Comparison of ENCODE assay signal across 8 cellular contexts in genomic region chr14:51780006-51780692, GRCh38.
DNase-seq lines count a peak whose midpoint lies in the region; ATAC-seq, FAIRE-seq and TF ChIP-seq lines count a peak whose summit lies in the region.

No MANE protein-coding gene starts in this region.

- no peaks in the 10 kb centered on the region for H3K36me3 Mint-ChIP-seq in activated CD4-positive, alpha-beta T cell treated with anti-CD3 and anti-CD28 coated beads, Interleukin-2, amount 10 ng/mL, durations not matched to agents 7 days and 5 days (ENCODE audit: low read depth)

- DNase-seq in CMK (ENCODE audit: low read depth) (peak; percentile 4), NCI-H446 (lab: John Stamatoyannopoulos, UW) (peak; percentile 55 to 81), colonic mucosa (peak; percentile 75), HepG2 (ENCODE audit: low spot score) (peak; percentile 50)
- DNase-seq in activated CD4-positive, alpha-beta T cell treated with anti-CD3 and anti-CD28 coated beads, Interleukin-2, amount 10 ng/mL, durations not matched to agents 7 days and 5 days = peak; percentile 76
- peak; percentile 58 to 64 for DNase-seq in stimulated activated CD4-positive, alpha-beta T cell treated with anti-CD3 and anti-CD28 coated beads, Interleukin-4, amount 100 ng/mL, for 48 hours (ENCODE audit: low read depth in 2 of 2)

- in situ Hi-C loops in HepG2 (cut with HindIII; ENCODE audit: extremely low pct_ligation_motif_present, low pct_unique_long_range_greater_than_20kb) = no loop called here

- H3K27me3 ChIP-seq in colonic mucosa (no peaks in the 10 kb centered on the region), HepG2 (ENCODE audit: control insufficient read depth in 1 of 2, insufficient read depth in 2 of 2, low read length in 2 of 2) (peaks cover 0 to 4% of the 10 kb centered on the region in 2 experiments; a peak in 1 of 5 replicates)

- H3K4me3 ChIP-seq in colonic mucosa = no peak overlapping the region
- no peak overlapping the region for H3K4me3 ChIP-seq in HepG2 (replicated peaks in 1 of 3; ENCODE audit: insufficient read depth in 1 of 3, low read depth in 2 of 3, low read length in 3 of 3)

- no peak overlapping the region for H3K27ac Mint-ChIP-seq in activated CD4-positive, alpha-beta T cell treated with anti-CD3 and anti-CD28 coated beads, Interleukin-2, amount 10 ng/mL, durations not matched to agents 7 days and 5 days

- BruUV-seq in HepG2 (replicated peaks; lab: Mats Ljungman, UMichigan) = no TSS peak

- no peaks in the 10 kb centered on the region for H3K36me3 ChIP-seq in colonic mucosa
- H3K36me3 ChIP-seq in HepG2 (replicated peaks in 1 of 2; ENCODE audit: control insufficient read depth in 1 of 2, insufficient read depth in 2 of 2, low read length in 2 of 2) = no peaks in the 10 kb centered on the region

- no peaks in the 10 kb centered on the region for H3K9me3 Mint-ChIP-seq in activated CD4-positive, alpha-beta T cell treated with anti-CD3 and anti-CD28 coated beads, Interleukin-2, amount 10 ng/mL, durations not matched to agents 7 days and 5 days

- no peak overlapping the region for H2AFZ ChIP-seq in HepG2 (ENCODE audit: low read length)

- H3K27me3 Mint-ChIP-seq in activated CD4-positive, alpha-beta T cell treated with anti-CD3 and anti-CD28 coated beads, Interleukin-2, amount 10 ng/mL, durations not matched to agents 7 days and 5 days = peaks cover 19% of the 10 kb centered on the region

- H3K4me2 ChIP-seq in HepG2 (ENCODE audit: low read depth, low read length) = no peak overlapping the region

- H3K27ac ChIP-seq in colonic mucosa = no peak overlapping the region
- H3K27ac ChIP-seq in HepG2 (ENCODE audit: extremely low read length, insufficient read depth, low read length) = no peak overlapping the region

- CTCF ChIA-PET in activated CD4-positive, alpha-beta T cell treated with anti-CD3 and anti-CD28 coated beads, Interleukin-2, amount 10 ng/mL, durations not matched to agents 7 days and 5 days (lab: Charles Lee) = interaction anchor here (0.7 to 1.4 kb wide), 6 partner anchors 13 to 685 kb away, joined by 3 to 4 read pairs (median 3); partner anchors contain the start of gene TRIM9
- CTCF ChIA-PET in HepG2 (lab: Yijun Ruan, JAX; ENCODE audit: low intra/inter-chr PET ratio, low total read pairs) = interaction anchor here (0.9 to 2.4 kb wide), 3 partner anchors 226 to 497 kb away, joined by 3 to 25 read pairs (median 8); no protein-coding TSS in a partner anchor

- ATAC-seq in HG02642 (IDR thresholded peaks at IDR 0.05; ENCODE audit: poor library complexity, unreplicated experiment) (peak; percentile 66), HepG2 (peak; percentile 83), GM19395 (IDR thresholded peaks at IDR 0.05; ENCODE audit: unreplicated experiment) (no peak)

- H3K4me3 Mint-ChIP-seq in activated CD4-positive, alpha-beta T cell treated with anti-CD3 and anti-CD28 coated beads, Interleukin-2, amount 10 ng/mL, durations not matched to agents 7 days and 5 days = no peak overlapping the region

- POLR2A ChIA-PET in activated CD4-positive, alpha-beta T cell treated with anti-CD3 and anti-CD28 coated beads, Interleukin-2, amount 10 ng/mL, durations not matched to agents 7 days and 5 days (lab: Charles Lee) = no interaction called here
- POLR2A ChIA-PET in HepG2 (lab: Yijun Ruan, JAX) = no interaction called here

- H3K4me1 ChIP-seq in colonic mucosa (no peaks in the 10 kb centered on the region), HepG2 (ENCODE audit: insufficient read depth, low read length) (no peaks in the 10 kb centered on the region)

- H3K79me2 ChIP-seq in HepG2 (ENCODE audit: insufficient read depth, low read length) = no peaks in the 10 kb centered on the region

- TF ChIP-seq POLR2A in HepG2 (IDR thresholded peaks at IDR 0.05; ENCODE audit: insufficient read depth in 1 of 2, low read depth in 2 of 2, low read length in 2 of 2) = no peak

- peak; percentile 85 for TF ChIP-seq CTCF in colonic mucosa (IDR thresholded peaks at IDR 0.05)
- peak; percentile 79 for TF ChIP-seq CTCF in HepG2 (CRISPR knock-in tag; IDR thresholded peaks at IDR 0.05)

- intact Hi-C loops in colonic mucosa (cut with DNase I) (loop anchor here (10.0 kb wide), 1 partner anchor 195 kb away; no protein-coding TSS in a partner anchor), HepG2 (cut with micrococcal nuclease; ENCODE audit: unreplicated experiment) (loop anchor here (1.0 to 5.0 kb wide), 5 partner anchors 225 to 623 kb away; no protein-coding TSS in a partner anchor)

- H4K20me1 ChIP-seq in HepG2 (ENCODE audit: insufficient read depth, low read length) = no peaks in the 10 kb centered on the region

- no peaks in the 10 kb centered on the region for H3K9me3 ChIP-seq in colonic mucosa
- no peaks in the 10 kb centered on the region for H3K9me3 ChIP-seq in HepG2 (ENCODE audit: low read length)

- TF ChIP-seq RAD21 in HepG2 (CRISPR knock-in tag; IDR thresholded peaks at IDR 0.05) = peak; percentile 60; the same call in 1 of the 2 replicates

- no peak for TF ChIP-seq EP300 in HepG2 (IDR thresholded peaks at IDR 0.05; ENCODE audit: low read depth in 2 of 2, low read length in 2 of 2)
- TF ChIP-seq EP300 in HepG2 (CRISPR knock-in tag; IDR thresholded peaks at IDR 0.05; ENCODE audit: borderline replicate concordance) = no peak

- H3K9ac ChIP-seq in colonic mucosa (ENCODE audit: low read depth in 2 of 2, low read length in 2 of 2) (no peak overlapping the region), HepG2 (ENCODE audit: insufficient read depth, low read depth, low read length) (no peak overlapping the region)

- peaks cover 10% of the 10 kb centered on the region for H3K4me1 Mint-ChIP-seq in activated CD4-positive, alpha-beta T cell treated with anti-CD3 and anti-CD28 coated beads, Interleukin-2, amount 10 ng/mL, durations not matched to agents 7 days and 5 days

- peak; percentile 36 for FAIRE-seq in HepG2 (lab: Jason Lieb, UNC)

- 2% methylated on average over 13 of the region's 13 CpGs for WGBS in HepG2 (ENCODE audit: low lambda C conversion rate)

TF ChIP-seq in HepG2, 621 proteins besides CTCF, POLR2A, EP300 and RAD21:
- 0 out of 2 replicates have a peak, but pooled peaks have one; percentile 19 for TF ChIP-seq BHLHE40 (IDR thresholded peaks at IDR 0.05; ENCODE audit: low read length)
- TF ChIP-seq STAG1 (CRISPR knock-in tag; IDR thresholded peaks at IDR 0.05) = peak; percentile 87
- TF ChIP-seq TEAD3 (CRISPR knock-in tag; optimal IDR thresholded peaks at IDR 0.05; ENCODE audit: borderline replicate concordance) = peak; percentile 4
- TF ChIP-seq MIXL1 (CRISPR knock-in tag; IDR thresholded peaks at IDR 0.05) = 0 out of 2 replicates have a peak, but pooled peaks have one; percentile 14
- TF ChIP-seq ELF3 (CRISPR knock-in tag; IDR thresholded peaks at IDR 0.05) = no peak
- TF ChIP-seq FOXC1 (CRISPR knock-in tag; IDR thresholded peaks at IDR 0.05; ENCODE audit: borderline replicate concordance) = no peak
- no peak for TF ChIP-seq ARHGAP35 (CRISPR knock-in tag; IDR thresholded peaks at IDR 0.05; ENCODE audit: borderline replicate concordance)
- no peak for TF ChIP-seq ZNF121 (CRISPR knock-in tag; IDR thresholded peaks at IDR 0.05)
- TF ChIP-seq HOXA9 (CRISPR knock-in tag; IDR thresholded peaks at IDR 0.05; ENCODE audit: borderline replicate concordance) = no peak
- no peak for TF ChIP-seq ATF7 (IDR thresholded peaks at IDR 0.05)
- TF ChIP-seq ATF7 (CRISPR knock-in tag; IDR thresholded peaks at IDR 0.05) = no peak
- no peak for TF ChIP-seq STAT5B (CRISPR knock-in tag; IDR thresholded peaks at IDR 0.05)
- peak; percentile 43 to 46; a peak in 1 of 4 replicates for TF ChIP-seq MAFK (conservative IDR thresholded peaks at IDR 0.05 in 1 of 2, IDR thresholded peaks at IDR 0.05 in 1 of 2; ENCODE audit: low read length in 2 of 2)
- no peak for TF ChIP-seq EZH2 (conservative IDR thresholded peaks at IDR 0.05; ENCODE audit: low read depth, low read length)
- TF ChIP-seq MAFF (IDR thresholded peaks at IDR 0.05; ENCODE audit: low read depth, low read length) = peak; percentile 40
- no peak for TF ChIP-seq ZMYM4 (CRISPR knock-in tag; IDR thresholded peaks at IDR 0.05)
- TF ChIP-seq SMC3 (IDR thresholded peaks at IDR 0.05; ENCODE audit: low read length) = peak; percentile 63; the same call in 1 of the 2 replicates

Comparison
In these comparisons a context has a peak if more than half of its experiments do, and no peak if none do; other contexts are left out.
1. DNase-seq: peak in every context shown above with its lines; median percentile 76 in activated CD4-positive, alpha-beta T cell treated with anti-CD3 and anti-CD28 coated beads, Interleukin-2, amount 10 ng/mL, durations not matched to agents 7 days and 5 days; 75 in colonic mucosa; 68 in NCI-H446; 61 in stimulated activated CD4-positive, alpha-beta T cell treated with anti-CD3 and anti-CD28 coated beads, Interleukin-4, amount 100 ng/mL, for 48 hours; 50 in HepG2; 4 in CMK.